11 cellular contexts compared by ENCODE assay signal in genomic region chr12:107492393-107493134, GRCh38.
A peak's percentile ranks its signal among the peaks of the same experiment; 100 is the strongest.
DNase-seq lines count a peak whose midpoint lies in the region; ATAC-seq, FAIRE-seq and TF ChIP-seq lines count a peak whose summit lies in the region.
"Had no signal": no experiment of that assay in that cellular context is flagged by ENCODE, and none has a peak within 500 bp of the region (broad histone marks: within the 10 kb centered on the region; RNA-seq: fewer than 3 reads in every experiment).

No MANE protein-coding gene starts in this region.

- H3K27me3 Mint-ChIP-seq in CD8-positive, alpha-beta memory T cell = peaks cover 0 to 5% of the 10 kb centered on the region in 2 donors
- H3K27me3 Mint-ChIP-seq in Calu3 (ENCODE audit: unreplicated experiment) = peaks cover 62% of the 10 kb centered on the region

- peak overlapping the region in 5 of 7 donors; percentile 13 to 46 (median 39) for H3K4me3 Mint-ChIP-seq in CD8-positive, alpha-beta memory T cell
- H3K4me3 Mint-ChIP-seq in Calu3 (ENCODE audit: low read depth, unreplicated experiment) = no peak overlapping the region

- peak overlapping the region in 4 of 8 donors; percentile 40 to 79 (median 65) for H3K27ac Mint-ChIP-seq in CD8-positive, alpha-beta memory T cell
- H3K27ac Mint-ChIP-seq in Calu3 (ENCODE audit: unreplicated experiment) = no peak overlapping the region

- H3K36me3 ChIP-seq in CD8-positive, alpha-beta memory T cell (ENCODE audit: insufficient read depth, low read length) = no peaks in the 10 kb centered on the region
- peaks cover 6% of the 10 kb centered on the region; the same call in 1 of the 2 replicates for H3K36me3 ChIP-seq in SJSA1
- H3K36me3 ChIP-seq in HepG2 (replicated peaks in 1 of 2; ENCODE audit: control insufficient read depth in 1 of 2, insufficient read depth in 2 of 2, low read length in 2 of 2) = no peaks in the 10 kb centered on the region
- no peaks in the 10 kb centered on the region for H3K36me3 ChIP-seq in vagina
- H3K36me3 ChIP-seq: ascending aorta had no signal

- TF ChIP-seq POLR2A in HepG2 (IDR thresholded peaks at IDR 0.05; ENCODE audit: insufficient read depth in 1 of 2, low read depth in 2 of 2, low read length in 2 of 2) = no peak
- no peak for TF ChIP-seq POLR2A in vagina (IDR thresholded peaks at IDR 0.05)

- no peak overlapping the region for H2AFZ ChIP-seq in HepG2 (ENCODE audit: low read length)

- H3K9me3 Mint-ChIP-seq in CD8-positive, alpha-beta memory T cell = no peaks in the 10 kb centered on the region
- peaks cover 7% of the 10 kb centered on the region for H3K9me3 Mint-ChIP-seq in Calu3 (ENCODE audit: low read depth, unreplicated experiment)

- TF ChIP-seq EP300 in HepG2 (IDR thresholded peaks at IDR 0.05; ENCODE audit: low read depth in 2 of 2, low read length in 2 of 2) (no peak), HepG2 (CRISPR knock-in tag; IDR thresholded peaks at IDR 0.05; ENCODE audit: borderline replicate concordance) (no peak)

- peak; percentile 82 for ATAC-seq in HepG2

- no peak for TF ChIP-seq CTCF in GM20000 (IDR thresholded peaks at IDR 0.05; ENCODE audit: extremely low read depth, missing control alignments)
- no peak for TF ChIP-seq CTCF in HepG2 (CRISPR knock-in tag; IDR thresholded peaks at IDR 0.05)
- no peak for TF ChIP-seq CTCF in vagina (IDR thresholded peaks at IDR 0.05)
- TF ChIP-seq CTCF in Calu3 (IDR thresholded peaks at IDR 0.05; ENCODE audit: unreplicated experiment) = no peak

- H3K27me3 ChIP-seq in CD8-positive, alpha-beta memory T cell (ENCODE audit: insufficient read depth, low read length, poor library complexity, severe bottlenecking) = no peaks in the 10 kb centered on the region
- no peaks in the 10 kb centered on the region for H3K27me3 ChIP-seq in SJSA1 (replicated peaks)
- no peaks in the 10 kb centered on the region for H3K27me3 ChIP-seq in HepG2 (ENCODE audit: control insufficient read depth in 1 of 2, insufficient read depth in 2 of 2, low read length in 2 of 2)
- no peaks in the 10 kb centered on the region for H3K27me3 ChIP-seq in vagina
- H3K27me3 ChIP-seq: ascending aorta had no signal

- TF ChIP-seq RAD21 in HepG2 (CRISPR knock-in tag; IDR thresholded peaks at IDR 0.05) = no peak

- no peak overlapping the region for H3K27ac ChIP-seq in CD8-positive, alpha-beta memory T cell (ENCODE audit: low read depth, low read length)
- H3K27ac ChIP-seq in SJSA1 (no peak overlapping the region), HepG2 (ENCODE audit: extremely low read length, insufficient read depth, low read length) (peak overlapping the region; percentile 76), vagina (no peak overlapping the region)
- H3K27ac ChIP-seq: ascending aorta had no signal

- CTCF ChIA-PET in CD8-positive, alpha-beta memory T cell (lab: Charles Lee) = no interaction called here
- CTCF ChIA-PET in HepG2 (lab: Yijun Ruan, JAX; ENCODE audit: low intra/inter-chr PET ratio, low total read pairs) (no interaction called here), Calu3 (lab: Charles Lee) (interaction anchor here (0.6 kb wide), 1 partner anchor 69 kb away, joined by 3 read pairs; no protein-coding TSS in a partner anchor)

- H3K36me3 Mint-ChIP-seq in CD8-positive, alpha-beta memory T cell = peaks cover 0 to 4% (median 0%) of the 10 kb centered on the region in 3 donors
- no peaks in the 10 kb centered on the region for H3K36me3 Mint-ChIP-seq in Calu3 (ENCODE audit: insufficient read depth, unreplicated experiment)

- DNase-seq in CD8-positive, alpha-beta memory T cell = no peak
- DNase-seq in GM20000 (ENCODE audit: low spot score) = peak; percentile 16
- DNase-seq in SJSA1 (ENCODE audit: low read depth in 1 of 2, low spot score in 2 of 2) = peak; percentile 76 to 97
- peak; percentile 40 for DNase-seq in HepG2 (ENCODE audit: low spot score)
- no peak for DNase-seq in amygdala (lab: John Stamatoyannopoulos, UW)
- no peak for DNase-seq in vagina (ENCODE audit: extremely low spot score in 2 of 2)
- no peak for DNase-seq in Calu3
- DNase-seq: NCI-H1436 had no signal

- no peak overlapping the region for H3K4me3 ChIP-seq in CD8-positive, alpha-beta memory T cell (ENCODE audit: low read length)
- H3K4me3 ChIP-seq in SJSA1 (no peak overlapping the region), HepG2 (replicated peaks in 1 of 3; ENCODE audit: insufficient read depth in 1 of 3, low read depth in 2 of 3, low read length in 3 of 3) (peak overlapping the region in 1 of 3 experiments; percentile 41; a peak in 2 of 6 replicates), vagina (no peak overlapping the region)
- H3K4me3 ChIP-seq: ascending aorta had no signal

- in situ Hi-C loops in HepG2 (cut with HindIII; ENCODE audit: extremely low pct_ligation_motif_present, low pct_unique_long_range_greater_than_20kb) = no loop called here

- H3K9me3 ChIP-seq in CD8-positive, alpha-beta memory T cell (ENCODE audit: low read length) = no peaks in the 10 kb centered on the region
- peaks cover 23% of the 10 kb centered on the region for H3K9me3 ChIP-seq in SJSA1 (replicated peaks)
- H3K9me3 ChIP-seq in HepG2 (ENCODE audit: low read length) = no peaks in the 10 kb centered on the region
- H3K9me3 ChIP-seq in vagina = no peaks in the 10 kb centered on the region
- H3K9me3 ChIP-seq: ascending aorta had no signal

- peaks cover 20 to 23% (median 23%) of the 10 kb centered on the region in 3 donors for H3K4me1 Mint-ChIP-seq in CD8-positive, alpha-beta memory T cell
- H3K4me1 Mint-ChIP-seq in Calu3 (ENCODE audit: low read depth, unreplicated experiment) = no peaks in the 10 kb centered on the region

- intact Hi-C loops in HepG2 (cut with micrococcal nuclease; ENCODE audit: unreplicated experiment) = no loop called here
- intact Hi-C loops in vagina (cut with DNase I) = no loop called here
- intact Hi-C loops in Calu3 (cut with micrococcal nuclease; ENCODE audit: unreplicated experiment) = no loop called here

- peak overlapping the region; percentile 67 for H3K4me2 ChIP-seq in HepG2 (ENCODE audit: low read depth, low read length)

- H4K20me1 ChIP-seq in HepG2 (ENCODE audit: insufficient read depth, low read length) = no peaks in the 10 kb centered on the region

- FAIRE-seq in HepG2 (lab: Jason Lieb, UNC) = no peak
- FAIRE-seq: endometrium, G401.6 had no signal

- POLR2A ChIA-PET in CD8-positive, alpha-beta memory T cell (lab: Charles Lee) = no interaction called here
- POLR2A ChIA-PET in HepG2 (lab: Yijun Ruan, JAX) = interaction anchor here (1.1 kb wide), 1 partner anchor 169 kb away, joined by 4 read pairs; no protein-coding TSS in a partner anchor

- H3K9ac ChIP-seq in HepG2 (ENCODE audit: insufficient read depth, low read depth, low read length) = no peak overlapping the region

- peaks cover 16% of the 10 kb centered on the region for H3K4me1 ChIP-seq in CD8-positive, alpha-beta memory T cell (ENCODE audit: insufficient read depth, low read length)
- H3K4me1 ChIP-seq in SJSA1 (replicated peaks) (peaks cover 18% of the 10 kb centered on the region), HepG2 (ENCODE audit: insufficient read depth, low read length) (peaks cover 31% of the 10 kb centered on the region), vagina (no peaks in the 10 kb centered on the region)
- H3K4me1 ChIP-seq: ascending aorta had no signal

- no TSS peak for BruUV-seq in HepG2 (replicated peaks; lab: Mats Ljungman, UMichigan)
- no TSS peak for BruUV-seq in Calu3 (replicated peaks; lab: Mats Ljungman, UMichigan)

- WGBS in HepG2 (ENCODE audit: low lambda C conversion rate) = 32% methylated on average over 4 of the region's 6 CpGs

- no peaks in the 10 kb centered on the region for H3K79me2 ChIP-seq in HepG2 (ENCODE audit: insufficient read depth, low read length)

TF ChIP-seq in HepG2, 621 proteins besides CTCF, POLR2A, EP300 and RAD21 (continues in another document):
- no peak for TF ChIP-seq ZNF747 (CRISPR knock-in tag; IDR thresholded peaks at IDR 0.05; ENCODE audit: borderline replicate concordance)
- TF ChIP-seq LRRFIP1 (CRISPR knock-in tag; conservative IDR thresholded peaks at IDR 0.05) = no peak
- no peak for TF ChIP-seq HOXA3 (CRISPR knock-in tag; IDR thresholded peaks at IDR 0.05)
- no peak for TF ChIP-seq NKX3-1 (CRISPR knock-in tag; IDR thresholded peaks at IDR 0.05)
- TF ChIP-seq ZNF781 (CRISPR knock-in tag; IDR thresholded peaks at IDR 0.05; ENCODE audit: borderline replicate concordance, not compliant biosample characterization) = no peak
- TF ChIP-seq ZNF501 (CRISPR knock-in tag; IDR thresholded peaks at IDR 0.05) = 0 out of 2 replicates have a peak, but pooled peaks have one; percentile 36
- TF ChIP-seq MXD4 (CRISPR knock-in tag; IDR thresholded peaks at IDR 0.05) = no peak
- TF ChIP-seq CHD2 (IDR thresholded peaks at IDR 0.05; ENCODE audit: low read depth, low read length) = no peak
- no peak for TF ChIP-seq ZNF24 (IDR thresholded peaks at IDR 0.05)

Comparison
In these comparisons a context has a peak if more than half of its experiments do, and no peak if none do; other contexts are left out.
1. DNase-seq: peak in GM20000 (single experiment), SJSA1 (2 of 2) and HepG2 (single experiment); none in CD8-positive, alpha-beta memory T cell (0 of 5), amygdala (0 of 56), vagina (0 of 2) and Calu3 (single experiment).